In the genomic region with DNA sequence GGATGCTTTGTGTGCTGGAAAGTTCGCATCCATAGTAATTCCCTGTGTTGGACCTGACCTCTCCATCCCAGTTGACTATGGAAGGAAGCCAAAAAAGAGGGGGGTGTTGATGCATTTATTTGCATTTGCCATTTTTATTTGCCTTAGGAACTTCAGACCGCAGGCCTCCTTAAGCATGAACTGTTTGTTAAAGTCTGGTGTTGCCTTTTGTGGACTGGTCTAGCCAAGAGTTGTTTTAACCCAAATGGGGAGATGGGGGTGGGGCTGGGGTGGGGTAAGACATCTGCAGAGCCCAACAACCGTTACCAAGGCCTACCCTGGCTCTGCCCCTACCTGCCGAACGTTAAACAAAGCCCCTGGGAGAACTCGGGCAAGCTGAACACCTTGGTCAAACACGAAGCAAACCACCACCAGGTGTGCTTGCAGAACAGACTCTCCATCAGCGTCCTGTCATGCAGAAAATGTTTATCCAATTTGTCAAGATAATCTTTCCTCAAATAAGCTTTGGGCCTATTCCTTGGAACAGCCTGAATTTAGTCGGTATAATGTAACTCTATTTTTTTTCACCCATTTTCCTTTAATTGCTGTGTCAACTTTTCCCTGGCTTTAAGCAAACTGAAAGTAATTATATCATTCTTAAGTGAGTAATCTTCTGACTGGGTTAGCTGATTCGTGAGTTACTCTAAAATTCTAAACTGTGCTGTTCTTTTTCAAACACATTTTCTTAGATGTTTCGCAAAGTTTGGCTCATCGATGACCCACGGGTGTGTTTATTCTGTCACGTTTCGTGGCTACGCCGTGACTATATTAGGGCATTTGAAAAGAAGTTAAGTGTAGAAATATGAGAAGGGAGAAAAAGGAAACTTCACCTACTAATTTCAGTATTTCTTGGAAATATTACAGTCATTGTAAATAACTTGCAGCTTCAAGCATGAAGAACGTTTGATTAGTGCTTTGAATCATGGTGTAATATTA, we compare ENCODE assay signal across 13 cellular contexts.
DNase-seq lines count a peak whose midpoint lies in the region; ATAC-seq and TF ChIP-seq lines count a peak whose summit lies in the region.
"Had no signal": no experiment of that assay in that cellular context is flagged by ENCODE, and none has a peak within 500 bp of the region (broad histone marks: within the 10 kb centered on the region; RNA-seq: fewer than 3 reads in every experiment).

No MANE protein-coding gene starts in this region.

- no peak for ATAC-seq in activated CD8-positive, alpha-beta memory T cell treated with anti-CD3 and anti-CD28 coated beads, Interleukin-2, amount 10 ng/mL, durations not matched to agents 7 days and 5 days
- no peak for ATAC-seq in GM21825 (IDR thresholded peaks at IDR 0.05; ENCODE audit: unreplicated experiment)
- no peak for ATAC-seq in Right ventricle myocardium inferior
- ATAC-seq: gastroesophageal sphincter; stimulated activated naive CD8-positive, alpha-beta T cell treated with anti-CD3 and anti-CD28 coated beads, Interleukin-15, amount 100 ng/mL, for 72 hours had no signal

- H3K27ac Mint-ChIP-seq in activated CD8-positive, alpha-beta memory T cell treated with anti-CD3 and anti-CD28 coated beads, Interleukin-2, amount 10 ng/mL, durations not matched to agents 7 days and 5 days, result no peak overlapping the region
- H3K27ac Mint-ChIP-seq: stimulated activated naive CD8-positive, alpha-beta T cell treated with anti-CD3 and anti-CD28 coated beads, Interleukin-15, amount 100 ng/mL, for 72 hours had no signal

- TF ChIP-seq POLR2A in esophagus muscularis mucosa (IDR thresholded peaks at IDR 0.05; ENCODE audit: low read depth) (no peak), tibial nerve (IDR thresholded peaks at IDR 0.05) (no peak)

- H3K36me3 Mint-ChIP-seq in activated CD8-positive, alpha-beta memory T cell treated with anti-CD3 and anti-CD28 coated beads, Interleukin-2, amount 10 ng/mL, durations not matched to agents 7 days and 5 days, result no peaks in the 10 kb centered on the region

- intact Hi-C loops in esophagus muscularis mucosa (cut with DNase I), result no loop called here
- intact Hi-C loops in Right ventricle myocardium inferior (cut with DNase I), result no loop called here

- no peaks in the 10 kb centered on the region for H3K4me1 Mint-ChIP-seq in activated CD8-positive, alpha-beta memory T cell treated with anti-CD3 and anti-CD28 coated beads, Interleukin-2, amount 10 ng/mL, durations not matched to agents 7 days and 5 days
- H3K4me1 Mint-ChIP-seq: stimulated activated naive CD8-positive, alpha-beta T cell treated with anti-CD3 and anti-CD28 coated beads, Interleukin-15, amount 100 ng/mL, for 72 hours had no signal

- H3K27ac ChIP-seq in esophagus muscularis mucosa (replicated peaks in 1 of 4) (no peak overlapping the region), tibial nerve (no peak overlapping the region)
- H3K27ac ChIP-seq: gastroesophageal sphincter, spleen had no signal

- TF ChIP-seq CTCF in esophagus muscularis mucosa (IDR thresholded peaks at IDR 0.05) (no peak), tibial nerve (IDR thresholded peaks at IDR 0.05) (no peak)

- H3K9me3 ChIP-seq in esophagus muscularis mucosa (no peaks in the 10 kb centered on the region), tibial nerve (no peaks in the 10 kb centered on the region)
- H3K9me3 ChIP-seq: gastroesophageal sphincter had no signal

- H3K4me1 ChIP-seq in esophagus muscularis mucosa, result no peaks in the 10 kb centered on the region
- H3K4me1 ChIP-seq in tibial nerve, result no peaks in the 10 kb centered on the region
- H3K4me1 ChIP-seq: gastroesophageal sphincter, spleen had no signal

- TF ChIP-seq EP300 in esophagus muscularis mucosa (IDR thresholded peaks at IDR 0.05), result no peak
- no peak for TF ChIP-seq EP300 in tibial nerve (IDR thresholded peaks at IDR 0.05)

- H3K4me3 ChIP-seq in esophagus muscularis mucosa (peak overlapping the region in 3 of 4 donors; percentile 4 to 19 (median 5)), tibial nerve (no peak overlapping the region)
- H3K4me3 ChIP-seq: spleen had no signal

- H3K27me3 ChIP-seq in esophagus muscularis mucosa (no peaks in the 10 kb centered on the region), tibial nerve (no peaks in the 10 kb centered on the region)
- H3K27me3 ChIP-seq: gastroesophageal sphincter, spleen had no signal

- H3K4me3 Mint-ChIP-seq in activated CD8-positive, alpha-beta memory T cell treated with anti-CD3 and anti-CD28 coated beads, Interleukin-2, amount 10 ng/mL, durations not matched to agents 7 days and 5 days, result no peak overlapping the region
- H3K4me3 Mint-ChIP-seq: stimulated activated naive CD8-positive, alpha-beta T cell treated with anti-CD3 and anti-CD28 coated beads, Interleukin-15, amount 100 ng/mL, for 72 hours had no signal

- WGBS in esophagus muscularis mucosa, result 51% methylated on average over 17 of the region's 18 CpGs
- WGBS in tibial nerve, 2 donors, result 77 to 81% methylated on average over 18 of the region's 18 CpGs

- peaks cover 2% of the 10 kb centered on the region for H3K9me3 Mint-ChIP-seq in activated CD8-positive, alpha-beta memory T cell treated with anti-CD3 and anti-CD28 coated beads, Interleukin-2, amount 10 ng/mL, durations not matched to agents 7 days and 5 days (ENCODE audit: low read depth)
- H3K9me3 Mint-ChIP-seq: stimulated activated naive CD8-positive, alpha-beta T cell treated with anti-CD3 and anti-CD28 coated beads, Interleukin-15, amount 100 ng/mL, for 72 hours had no signal

- CTCF ChIA-PET in activated CD8-positive, alpha-beta memory T cell treated with anti-CD3 and anti-CD28 coated beads, Interleukin-2, amount 10 ng/mL, durations not matched to agents 7 days and 5 days (lab: Charles Lee), result no interaction called here

- no peaks in the 10 kb centered on the region for H3K36me3 ChIP-seq in esophagus muscularis mucosa
- no peaks in the 10 kb centered on the region for H3K36me3 ChIP-seq in tibial nerve
- H3K36me3 ChIP-seq: gastroesophageal sphincter, spleen had no signal

- DNase-seq in DMS53 treated with DMSO at 0.1 percent for 48 hours (lab: John Stamatoyannopoulos, UW; ENCODE audit: unreplicated experiment) (peak; percentile 84), HS-5 (ENCODE audit: low read depth) (peak; percentile 5), NCI-H510A treated with DMSO at 0.1 percent for 48 hours (lab: John Stamatoyannopoulos, UW) (peak; percentile 94), esophagus muscularis mucosa (ENCODE audit: extremely low spot score) (no peak), tibial nerve (ENCODE audit: low spot score in 2 of 2) (no peak), Right ventricle myocardium inferior (ENCODE audit: missing footprints) (no peak)
- no peak for DNase-seq in activated CD8-positive, alpha-beta memory T cell treated with anti-CD3 and anti-CD28 coated beads, Interleukin-2, amount 10 ng/mL, durations not matched to agents 7 days and 5 days
- DNase-seq: activated CD8-positive, alpha-beta memory T cell treated with anti-CD3 and anti-CD28 coated beads for 24 hours; HCEC 1CT; spleen; stimulated activated naive CD8-positive, alpha-beta T cell treated with anti-CD3 and anti-CD28 coated beads, Interleukin-15, amount 100 ng/mL, for 72 hours had no signal

- H3K27me3 Mint-ChIP-seq in activated CD8-positive, alpha-beta memory T cell treated with anti-CD3 and anti-CD28 coated beads, Interleukin-2, amount 10 ng/mL, durations not matched to agents 7 days and 5 days, result no peaks in the 10 kb centered on the region
- H3K27me3 Mint-ChIP-seq: stimulated activated naive CD8-positive, alpha-beta T cell treated with anti-CD3 and anti-CD28 coated beads, Interleukin-15, amount 100 ng/mL, for 72 hours had no signal

Comparison
In these comparisons a context has a peak if more than half of its experiments do, and no peak if none do; other contexts are left out.
1. DNase-seq: peak in DMS53 treated with DMSO at 0.1 percent for 48 hours (single experiment), HS-5 (single experiment) and NCI-H510A treated with DMSO at 0.1 percent for 48 hours (single experiment); none in esophagus muscularis mucosa (single experiment), activated CD8-positive, alpha-beta memory T cell treated with anti-CD3 and anti-CD28 coated beads, Interleukin-2, amount 10 ng/mL, durations not matched to agents 7 days and 5 days (single experiment), tibial nerve (0 of 2) and Right ventricle myocardium inferior (single experiment).
2. H3K4me3 ChIP-seq: peak in esophagus muscularis mucosa (3 of 4); none in tibial nerve (0 of 4).